ENCODE assay signal across 1 cellular context in genomic region chr4:55853484-55854046, GRCh38.
TF ChIP-seq lines count a peak whose summit lies in the region.

EXOC1 (plus strand) TSS chr4:55853648; CDS start chr4:55858324, 4,676 bp downstream.

TF ChIP-seq in GM12878, 131 proteins besides CTCF, POLR2A, EP300 and RAD21 (continued from another document and continues in another):
- TF ChIP-seq SRF (IDR thresholded peaks at IDR 0.05; ENCODE audit: low read depth in 2 of 2, low read length in 2 of 2) (peak; percentile 9 to 40; a peak in 1 of 4 replicates), MLLT1 (IDR thresholded peaks at IDR 0.05) (0 out of 2 replicates have a peak, but pooled peaks have one; percentile 55), LARP7 (IDR thresholded peaks at IDR 0.05) (peak; percentile 68; the same call in 1 of the 2 replicates), TCF7 (IDR thresholded peaks at IDR 0.05; ENCODE audit: borderline replicate concordance) (no peak), USF2 (IDR thresholded peaks at IDR 0.05; ENCODE audit: borderline replicate concordance, low read depth, low read length) (peak; percentile 89), ZNF217 (IDR thresholded peaks at IDR 0.05) (no peak), TBL1XR1 (IDR thresholded peaks at IDR 0.05; ENCODE audit: low read depth, low read length) (no peak; the same call in 1 of the 2 replicates), CHD4 (IDR thresholded peaks at IDR 0.05) (no peak), MXI1 (IDR thresholded peaks at IDR 0.05; ENCODE audit: low read depth, low read length) (no peak; the same call in 1 of the 2 replicates), ZBTB33 (IDR thresholded peaks at IDR 0.05) (no peak), RUNX3 (IDR thresholded peaks at IDR 0.05; ENCODE audit: low read length) (peak; percentile 56), ZBTB11 (CRISPR knock-in tag; IDR thresholded peaks at IDR 0.05) (no peak), ETV6 (conservative IDR thresholded peaks at IDR 0.05 in 1 of 2, IDR thresholded peaks at IDR 0.05 in 1 of 2; ENCODE audit: borderline replicate concordance in 1 of 2, low read depth in 1 of 2) (peak in 1 of 2 experiments; percentile 91; a peak in 2 of 4 replicates), RAD51 (IDR thresholded peaks at IDR 0.05) (peak; percentile 95), SMAD5 (IDR thresholded peaks at IDR 0.05; ENCODE audit: low read depth) (peak; percentile 67; the same call in 1 of the 2 replicates), JUND (IDR thresholded peaks at IDR 0.05; ENCODE audit: low read depth, low read length) (no peak), TARDBP (IDR thresholded peaks at IDR 0.05; ENCODE audit: borderline replicate concordance) (no peak), FOS (IDR thresholded peaks at IDR 0.05; ENCODE audit: borderline replicate concordance, extremely low read depth, insufficient read length) (no peak), RBBP5 (conservative IDR thresholded peaks at IDR 0.05) (no peak; the same call in 1 of the 2 replicates), JUNB (IDR thresholded peaks at IDR 0.05) (no peak), RB1 (IDR thresholded peaks at IDR 0.05; ENCODE audit: borderline replicate concordance) (peak; percentile 71; the same call in 1 of the 2 replicates), NFYA (IDR thresholded peaks at IDR 0.05; ENCODE audit: borderline replicate concordance, low read depth, low read length) (no peak), HDGF (IDR thresholded peaks at IDR 0.05) (peak; percentile 94), PRDM15 (CRISPR knock-in tag; IDR thresholded peaks at IDR 0.05) (no peak), CBX3 (IDR thresholded peaks at IDR 0.05; ENCODE audit: borderline replicate concordance, low read depth) (no peak), RELA (IDR thresholded peaks at IDR 0.05; ENCODE audit: borderline replicate concordance, partially characterized antibody) (peak; percentile 49), NR2C1 (IDR thresholded peaks at IDR 0.05) (0 out of 2 replicates have a peak, but pooled peaks have one; percentile 9), ZNF687 (IDR thresholded peaks at IDR 0.05) (no peak), CBFB (IDR thresholded peaks at IDR 0.05; ENCODE audit: low read depth) (peak; percentile 82; the same call in 1 of the 2 replicates), MEF2A (IDR thresholded peaks at IDR 0.05; ENCODE audit: insufficient read depth, low read depth, low read length) (no peak), ATF3 (IDR thresholded peaks at IDR 0.05; ENCODE audit: borderline replicate concordance, extremely low read depth, low read depth, low read length) (peak; percentile 90), ZNF622 (IDR thresholded peaks at IDR 0.05) (no peak), CHD2 (IDR thresholded peaks at IDR 0.05; ENCODE audit: borderline replicate concordance, low read depth, low read length) (no peak; the same call in 1 of the 2 replicates), BRCA1 (IDR thresholded peaks at IDR 0.05; ENCODE audit: low read depth, low read length) (no peak), IRF3 (IDR thresholded peaks at IDR 0.05) (0 out of 2 replicates have a peak, but pooled peaks have one; percentile 18), PAX5 (IDR thresholded peaks at IDR 0.05; ENCODE audit: borderline replicate concordance, low read depth, low read length) (0 out of 2 replicates have a peak, but pooled peaks have one; percentile 28), MAX (IDR thresholded peaks at IDR 0.05; ENCODE audit: low read depth, low read length) (peak; percentile 91), SREBF1 (IDR thresholded peaks at IDR 0.05; ENCODE audit: low read length) (no peak), ATF2 (IDR thresholded peaks at IDR 0.05; ENCODE audit: low read length) (no peak), EGR1 (IDR thresholded peaks at IDR 0.05; ENCODE audit: borderline replicate concordance in 1 of 2, low read depth in 2 of 2, low read length in 2 of 2) (peak in 1 of 2 experiments; percentile 20; a peak in 1 of 3 replicates), SIN3A (IDR thresholded peaks at IDR 0.05; ENCODE audit: low read depth, low read length) (peak; percentile 88), PML (IDR thresholded peaks at IDR 0.05; ENCODE audit: low read length) (peak; percentile 77), POU2F2 (IDR thresholded peaks at IDR 0.05; ENCODE audit: borderline replicate concordance, low read depth, low read length) (0 out of 3 replicates have a peak, but pooled peaks have one; percentile 16), POLR2AphosphoS5 (IDR thresholded peaks at IDR 0.05; ENCODE audit: low read length) (peak; percentile 83)
